Comparison of ENCODE assay signal across 1 cellular context in the genomic region with DNA sequence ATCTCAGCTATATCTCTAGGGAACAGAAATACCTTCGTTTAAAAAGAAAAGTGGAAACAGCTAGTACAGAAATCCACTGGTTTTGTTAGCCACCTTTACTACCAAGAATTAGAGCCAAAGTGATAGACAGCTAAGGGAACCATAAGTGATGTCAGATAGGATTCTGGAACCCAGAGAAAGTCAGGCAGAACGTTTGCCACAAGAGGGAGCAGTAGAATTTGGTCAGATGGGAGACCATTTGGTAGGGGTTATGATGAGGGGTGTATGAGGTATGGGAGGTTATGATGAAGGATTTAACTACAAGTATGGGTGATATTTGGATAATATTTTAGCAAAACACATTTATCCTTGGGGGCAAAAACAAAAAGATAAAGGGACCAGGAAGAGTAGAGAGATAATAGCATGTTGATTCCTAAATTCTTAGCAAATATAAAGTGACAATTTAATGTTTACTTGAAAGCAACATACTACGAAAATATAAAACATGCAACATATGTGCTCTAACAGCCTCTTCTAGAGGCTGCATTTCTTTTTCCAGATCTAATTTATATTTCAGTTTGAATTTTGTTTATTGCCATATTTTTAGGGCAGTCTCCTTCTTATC.
TF ChIP-seq lines count a peak whose summit lies in the region.

No MANE protein-coding gene starts in this region.

TF ChIP-seq in SK-N-SH treated with all-trans-retinoic acid at 6 μM for 48 hours, 23 proteins besides CTCF, POLR2A, EP300 and RAD21 (continued from another document):
- TF ChIP-seq CREB5 (CRISPR knock-in tag; IDR thresholded peaks at IDR 0.05; ENCODE audit: low read depth) (no peak), PPARA (CRISPR knock-in tag; IDR thresholded peaks at IDR 0.05; ENCODE audit: borderline replicate concordance) (no peak), ZNF565 (CRISPR knock-in tag; conservative IDR thresholded peaks at IDR 0.05; ENCODE audit: low read depth) (no peak), GLIS3 (CRISPR knock-in tag; IDR thresholded peaks at IDR 0.05) (no peak)
